ENCODE assay signal across 1 cellular context in the genomic region with DNA sequence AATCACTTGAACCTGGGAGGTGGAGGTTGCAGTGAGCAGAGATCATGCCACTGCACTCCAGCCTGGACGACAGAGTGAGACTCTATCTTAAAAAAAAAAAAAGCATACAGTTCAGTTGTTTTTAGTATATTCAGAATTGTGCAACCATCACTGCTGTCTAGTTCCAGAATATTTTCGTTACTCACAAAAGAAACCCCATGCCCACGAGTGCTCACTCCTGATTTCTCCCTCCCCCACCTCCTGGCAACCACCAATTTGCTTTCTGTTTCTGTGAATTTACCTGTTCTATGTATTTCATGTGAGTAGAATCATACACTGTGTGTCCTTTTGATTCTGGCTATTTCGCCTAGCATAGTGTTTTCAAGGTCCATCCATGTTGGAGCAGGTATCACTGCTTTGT.
A peak's percentile ranks its signal among the peaks of the same experiment; 100 is the strongest.
TF ChIP-seq lines count a peak whose summit lies in the region.

No MANE protein-coding gene starts in this region.

TF ChIP-seq in K562, 482 proteins besides CTCF, POLR2A, EP300 and RAD21:
- no peak for TF ChIP-seq ZNF143 (CRISPR knock-in tag; IDR thresholded peaks at IDR 0.05)
- peak; percentile 70; the same call in 1 of the 2 replicates for TF ChIP-seq CEBPB (tag; IDR thresholded peaks at IDR 0.05)
